In the genomic region with DNA sequence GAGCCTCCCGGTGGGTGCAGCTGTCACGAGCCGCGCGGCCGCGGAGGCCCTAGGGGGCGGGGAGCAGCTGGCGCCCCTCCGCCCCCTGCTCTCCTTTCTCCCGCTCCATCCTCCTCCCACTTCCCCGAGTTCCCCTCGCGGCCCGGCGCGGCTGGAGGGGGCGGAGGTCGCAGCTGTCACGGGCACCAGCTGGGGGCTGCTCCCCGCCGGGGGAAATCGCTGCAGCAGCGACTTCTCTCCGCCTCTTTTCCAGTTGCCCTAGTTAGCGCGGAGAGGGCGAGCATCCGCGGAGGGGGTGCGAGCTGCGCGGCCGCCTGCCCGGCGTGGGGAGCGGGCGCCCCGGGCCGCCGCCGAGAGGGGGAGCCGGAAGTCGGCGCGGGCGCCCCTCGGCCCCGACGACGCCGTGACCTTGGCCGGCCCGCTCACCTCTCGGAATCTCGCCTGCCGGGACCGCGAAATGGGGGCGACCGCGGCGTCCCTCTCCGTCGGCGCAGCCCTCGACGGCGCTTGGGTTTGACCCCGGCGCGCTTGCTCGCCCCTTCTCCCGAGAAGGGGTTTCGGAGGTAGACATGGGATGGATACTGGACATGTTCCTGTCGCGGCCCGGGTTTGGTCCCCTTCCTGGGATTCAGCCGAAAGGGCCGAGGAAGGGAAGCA, we compare ENCODE assay signal across 1 cellular context.
TF ChIP-seq lines count a peak whose summit lies in the region.

No MANE protein-coding gene starts in this region.

TF ChIP-seq in SK-N-SH treated with all-trans-retinoic acid at 6 μM for 48 hours, 23 proteins besides CTCF, POLR2A, EP300 and RAD21 (continued from another document):
- TF ChIP-seq TOX (CRISPR knock-in tag; IDR thresholded peaks at IDR 0.05; ENCODE audit: borderline replicate concordance) (no peak), ARNTL (CRISPR knock-in tag; IDR thresholded peaks at IDR 0.05; ENCODE audit: borderline replicate concordance, low read depth) (no peak)
